Comparison of ENCODE assay signal across 20 cellular contexts in the genomic region with DNA sequence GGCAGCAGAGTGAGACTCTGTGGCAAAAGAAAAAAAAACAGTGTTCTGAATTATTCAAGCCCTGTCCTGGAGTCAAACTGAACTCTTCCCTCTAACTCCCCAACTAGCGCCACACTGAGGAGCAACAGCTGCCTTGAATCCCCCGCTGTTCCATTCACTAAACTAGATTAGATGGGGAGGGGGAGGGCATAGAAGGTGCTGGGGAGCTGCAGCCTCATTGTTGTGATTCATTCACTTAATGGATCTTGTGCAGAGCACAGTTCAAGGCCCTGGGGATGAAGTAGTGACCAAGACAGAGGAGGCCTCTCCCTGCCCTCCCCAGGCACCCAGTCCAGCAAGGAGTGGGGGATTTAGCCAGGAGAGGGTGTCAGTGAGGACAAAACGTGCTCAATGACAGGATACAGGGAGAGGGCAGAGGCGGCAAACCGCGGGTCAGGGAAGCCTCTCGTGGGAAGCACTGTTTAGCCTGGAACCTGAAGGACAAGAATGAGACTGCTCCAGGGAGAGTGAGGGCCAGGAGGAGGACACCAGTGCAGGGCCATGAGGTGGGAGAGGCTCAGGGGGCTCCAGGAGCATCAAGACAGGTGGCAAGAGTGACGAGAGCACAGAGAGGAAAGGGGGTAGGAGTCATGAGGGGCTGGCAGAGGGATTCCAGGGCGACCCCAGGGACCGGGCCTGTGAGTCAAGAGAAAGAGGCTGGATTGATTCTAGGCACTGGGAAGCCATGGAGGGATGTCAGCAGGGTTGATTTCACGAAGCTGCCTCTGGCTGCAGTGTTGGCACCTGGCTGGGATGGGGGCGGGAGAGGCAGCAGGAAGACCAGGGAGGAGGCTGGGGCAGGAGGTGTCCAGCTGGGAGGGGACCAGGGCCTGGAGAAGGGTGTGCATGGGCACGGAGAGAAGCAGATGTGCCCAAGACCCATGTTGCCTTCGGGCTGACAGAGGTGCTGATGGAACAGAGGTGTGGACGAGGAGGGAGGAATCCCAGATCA. TPM values are rescaled to one million over a fixed set of nuclear protein-coding genes. Genes with fewer than 3 reads are reported as not detected.
DNase-seq lines count a peak whose midpoint lies in the region; ATAC-seq and TF ChIP-seq lines count a peak whose summit lies in the region.
"Had no signal": no experiment of that assay in that cellular context is flagged by ENCODE, and none has a peak within 500 bp of the region (broad histone marks: within the 10 kb centered on the region; RNA-seq: fewer than 3 reads in every experiment).

No MANE protein-coding gene starts in this region.

- H2BK20ac ChIP-seq in IMR-90 (ENCODE audit: low read depth, low read length) = no peak overlapping the region; the same call in 1 of the 2 replicates

- no peak overlapping the region for H2BK15ac ChIP-seq in IMR-90 (ENCODE audit: low read depth, low read length)

- H4K8ac ChIP-seq in IMR-90 (ENCODE audit: low read depth in 2 of 2, low read length in 2 of 2) = no peak overlapping the region

- no peaks in the 10 kb centered on the region for H3K36me3 Mint-ChIP-seq in endodermal cell (ENCODE audit: low read depth)
- no peaks in the 10 kb centered on the region for H3K36me3 Mint-ChIP-seq in activated CD8-positive, alpha-beta T cell treated with anti-CD3 and anti-CD28 coated beads, Interleukin-2, amount 10 ng/mL, durations not matched to agents 7 days and 5 days (ENCODE audit: low read depth)

- no peak overlapping the region for H3K4me3 Mint-ChIP-seq in endodermal cell
- no peak overlapping the region for H3K4me3 Mint-ChIP-seq in activated CD8-positive, alpha-beta T cell treated with anti-CD3 and anti-CD28 coated beads, Interleukin-2, amount 10 ng/mL, durations not matched to agents 7 days and 5 days
- H3K4me3 Mint-ChIP-seq: activated CD4-positive, alpha-beta T cell treated with anti-CD3 and anti-CD28 coated beads, Interleukin-2, amount 10 ng/mL, durations not matched to agents 7 days and 5 days; activated T-cell treated with anti-CD3 and anti-CD28 coated beads, Interleukin-2, amount 50 U/mL, for 72 hours; HFFc6; stimulated activated naive CD8-positive, alpha-beta T cell treated with anti-CD3 and anti-CD28 coated beads, Interleukin-15, Interleukin-2, amounts not matched to agents 100 ng/mL and 50 ng/mL, for 24 hours had no signal

- no peak for TF ChIP-seq POLR2A in IMR-90 (IDR thresholded peaks at IDR 0.05; ENCODE audit: low read depth, low read length)

- DNase-seq in D341Med (ENCODE audit: low spot score) (peak; percentile 18), IMR-90 (no peak), endodermal cell (peak; percentile 62), osteoblast (ENCODE audit: insufficient read length, low spot score, missing footprints) (peak; percentile 62), cerebellar nuclear complex (lab: John Stamatoyannopoulos, UW) (no peak), NOMO-1 treated with dmso at 0.1 percent for 144 hours (lab: John Stamatoyannopoulos, UW; ENCODE audit: unreplicated experiment) (no peak)
- DNase-seq in activated CD8-positive, alpha-beta T cell treated with anti-CD3 and anti-CD28 coated beads, Interleukin-2, amount 10 ng/mL, durations not matched to agents 7 days and 5 days = no peak
- DNase-seq: activated CD4-positive, alpha-beta T cell treated with anti-CD3 and anti-CD28 coated beads, Interleukin-2, amount 10 ng/mL, durations not matched to agents 7 days and 5 days; activated T-cell treated with anti-CD3 and anti-CD28 coated beads, Interleukin-2, amount 50 U/mL, for 72 hours; Calu3; HFFc6; SHP77 treated with DMSO at 0.1 percent for 48 hours; T1000 had no signal

- H3K27me3 Mint-ChIP-seq in endodermal cell (ENCODE audit: insufficient read depth) = peaks cover 2% of the 10 kb centered on the region
- no peaks in the 10 kb centered on the region for H3K27me3 Mint-ChIP-seq in activated CD8-positive, alpha-beta T cell treated with anti-CD3 and anti-CD28 coated beads, Interleukin-2, amount 10 ng/mL, durations not matched to agents 7 days and 5 days (ENCODE audit: low read depth)
- H3K27me3 Mint-ChIP-seq: stimulated activated naive CD8-positive, alpha-beta T cell treated with anti-CD3 and anti-CD28 coated beads, Interleukin-15, Interleukin-2, amounts not matched to agents 100 ng/mL and 50 ng/mL, for 24 hours had no signal

- H4K20me1 ChIP-seq in IMR-90 (ENCODE audit: insufficient read depth, low read length) (no peaks in the 10 kb centered on the region), osteoblast (ENCODE audit: insufficient read depth, low read length) (no peaks in the 10 kb centered on the region)

- H4K91ac ChIP-seq in IMR-90 (ENCODE audit: insufficient read depth, low read depth, low read length) = no peak overlapping the region

- no peaks in the 10 kb centered on the region for H3K79me1 ChIP-seq in IMR-90 (ENCODE audit: low read depth in 1 of 2, low read length in 2 of 2)

- H3K4me3 ChIP-seq in IMR-90 (ENCODE audit: insufficient read depth, low read depth, low read length) = no peak overlapping the region
- H3K4me3 ChIP-seq in endodermal cell (ENCODE audit: low read length) = no peak overlapping the region
- H3K4me3 ChIP-seq in osteoblast (ENCODE audit: insufficient read depth, low read length) = no peak overlapping the region

- peak overlapping the region; percentile 54; the same call in 1 of the 2 replicates for H3K18ac ChIP-seq in IMR-90 (ENCODE audit: low read depth, low read length)

- no peak overlapping the region for H3K4me2 ChIP-seq in IMR-90 (ENCODE audit: low read depth, low read length)
- H3K4me2 ChIP-seq in osteoblast (ENCODE audit: insufficient read depth, low read length) = no peak overlapping the region

- no peaks in the 10 kb centered on the region for H3K79me2 ChIP-seq in osteoblast (ENCODE audit: insufficient read depth, low read length)

- H2AK9ac ChIP-seq in IMR-90 (replicated peaks; ENCODE audit: low read depth, low read length, poor library complexity) = peak overlapping the region; percentile 33

- peak overlapping the region; percentile 36; the same call in 1 of the 2 replicates for H2BK120ac ChIP-seq in IMR-90 (ENCODE audit: low read depth, low read length)

- H3K36me3 ChIP-seq in IMR-90 (ENCODE audit: control insufficient read depth, insufficient read depth, low read length) = no peaks in the 10 kb centered on the region
- no peaks in the 10 kb centered on the region for H3K36me3 ChIP-seq in endodermal cell (ENCODE audit: control insufficient read depth, insufficient read depth, low read length)
- no peaks in the 10 kb centered on the region for H3K36me3 ChIP-seq in osteoblast (ENCODE audit: insufficient read depth, low read length)

- H3K4ac ChIP-seq in IMR-90 (ENCODE audit: low read depth, low read length) = peak overlapping the region; percentile 27

- 75% methylated on average over 10 of the region's 15 CpGs; no CpG with 5 or more reads in 1 of the 2 experiments for WGBS in IMR-90 (ENCODE audit: extremely low coverage in 2 of 2, insufficient read length in 1 of 2), 2 experiments
- WGBS in endodermal cell (ENCODE audit: insufficient coverage in 1 of 2, insufficient read length in 1 of 2), 2 experiments = 76 to 80% methylated on average over 11 to 15 of the region's 15 CpGs

- H3K4me1 Mint-ChIP-seq in endodermal cell = peaks cover 39% of the 10 kb centered on the region
- H3K4me1 Mint-ChIP-seq in activated CD8-positive, alpha-beta T cell treated with anti-CD3 and anti-CD28 coated beads, Interleukin-2, amount 10 ng/mL, durations not matched to agents 7 days and 5 days (ENCODE audit: low read depth) = peaks cover 4% of the 10 kb centered on the region

- H3K9me3 Mint-ChIP-seq in endodermal cell = no peaks in the 10 kb centered on the region
- no peaks in the 10 kb centered on the region for H3K9me3 Mint-ChIP-seq in activated CD8-positive, alpha-beta T cell treated with anti-CD3 and anti-CD28 coated beads, Interleukin-2, amount 10 ng/mL, durations not matched to agents 7 days and 5 days (ENCODE audit: insufficient read depth)
- H3K9me3 Mint-ChIP-seq: activated CD4-positive, alpha-beta T cell treated with anti-CD3 and anti-CD28 coated beads, Interleukin-2, amount 10 ng/mL, durations not matched to agents 7 days and 5 days; activated T-cell treated with anti-CD3 and anti-CD28 coated beads, Interleukin-2, amount 50 U/mL, for 72 hours; HFFc6; stimulated activated naive CD8-positive, alpha-beta T cell treated with anti-CD3 and anti-CD28 coated beads, Interleukin-15, Interleukin-2, amounts not matched to agents 100 ng/mL and 50 ng/mL, for 24 hours had no signal

- no TSS peak for BruUV-seq in IMR-90 (replicated peaks; lab: Mats Ljungman, UMichigan)

- H3K9me3 ChIP-seq in IMR-90 (ENCODE audit: control insufficient read depth, insufficient read depth, low read length) (no peaks in the 10 kb centered on the region), endodermal cell (ENCODE audit: control insufficient read depth, low read length) (no peaks in the 10 kb centered on the region), osteoblast (ENCODE audit: low read depth, low read length) (no peaks in the 10 kb centered on the region)

- no peak for ATAC-seq in IMR-90 (ENCODE audit: low read depth)
- ATAC-seq in HG03097 (IDR thresholded peaks at IDR 0.05; ENCODE audit: low FRiP score, unreplicated experiment) = no peak
- ATAC-seq in activated CD8-positive, alpha-beta T cell treated with anti-CD3 and anti-CD28 coated beads, Interleukin-2, amount 10 ng/mL, durations not matched to agents 7 days and 5 days = no peak
- ATAC-seq: activated T-cell treated with anti-CD3 and anti-CD28 coated beads, Interleukin-2, amount 50 U/mL, for 72 hours had no signal

- no peak overlapping the region for H3K23ac ChIP-seq in IMR-90 (ENCODE audit: low read depth, low read length)

- dilution Hi-C loops in IMR-90 (cut with HindIII; ENCODE audit: low sequenced_read_pairs, unreplicated experiment) = no loop called here

- H3K14ac ChIP-seq in IMR-90 (replicated peaks; ENCODE audit: low read depth, low read length) = no peak overlapping the region

- H4K5ac ChIP-seq in IMR-90 (ENCODE audit: low read depth, low read length) = peak overlapping the region; percentile 31; the same call in 1 of the 2 replicates

- H2AFZ ChIP-seq in IMR-90 (replicated peaks; ENCODE audit: low read length, poor library complexity) (no peak overlapping the region), osteoblast (ENCODE audit: low read length) (no peak overlapping the region)

- no peak overlapping the region for H3K56ac ChIP-seq in IMR-90 (ENCODE audit: extremely low read depth, insufficient read depth, low read length)

- no peak for TF ChIP-seq CTCF in IMR-90 (conservative IDR thresholded peaks at IDR 0.05; ENCODE audit: low read depth, low read length)
- no peak for TF ChIP-seq CTCF in endodermal cell (conservative IDR thresholded peaks at IDR 0.05)
- TF ChIP-seq CTCF in osteoblast (IDR thresholded peaks at IDR 0.05; ENCODE audit: extremely low read depth, low read depth, low read length) = no peak

- H2AK5ac ChIP-seq in IMR-90 (ENCODE audit: low read depth, low read length) = peak overlapping the region; percentile 5; the same call in 1 of the 2 replicates

- intact Hi-C loops in IMR-90 (cut with micrococcal nuclease) = no loop called here

- H3K9me1 ChIP-seq in IMR-90 (ENCODE audit: insufficient read depth, low read length) = no peaks in the 10 kb centered on the region; the same call in 1 of the 2 replicates

- POLR2A ChIA-PET in IMR-90 (lab: Charles Lee; ENCODE audit: unreplicated experiment) = no interaction called here
- POLR2A ChIA-PET in activated CD8-positive, alpha-beta T cell treated with anti-CD3 and anti-CD28 coated beads, Interleukin-2, amount 10 ng/mL, durations not matched to agents 7 days and 5 days (lab: Charles Lee) = no interaction called here

- H3K27ac Mint-ChIP-seq in endodermal cell = no peak overlapping the region
- H3K27ac Mint-ChIP-seq in activated CD8-positive, alpha-beta T cell treated with anti-CD3 and anti-CD28 coated beads, Interleukin-2, amount 10 ng/mL, durations not matched to agents 7 days and 5 days = no peak overlapping the region
- H3K27ac Mint-ChIP-seq: activated CD4-positive, alpha-beta T cell treated with anti-CD3 and anti-CD28 coated beads, Interleukin-2, amount 10 ng/mL, durations not matched to agents 7 days and 5 days; activated T-cell treated with anti-CD3 and anti-CD28 coated beads, Interleukin-2, amount 50 U/mL, for 72 hours; HFFc6; stimulated activated naive CD8-positive, alpha-beta T cell treated with anti-CD3 and anti-CD28 coated beads, Interleukin-15, Interleukin-2, amounts not matched to agents 100 ng/mL and 50 ng/mL, for 24 hours had no signal

- H3K27ac ChIP-seq in IMR-90 (ENCODE audit: insufficient read depth, low read length) = peak overlapping the region; percentile 19; the same call in 1 of the 2 replicates
- H3K27ac ChIP-seq in endodermal cell (ENCODE audit: low read depth, low read length) = no peak overlapping the region
- no peak overlapping the region for H3K27ac ChIP-seq in osteoblast (ENCODE audit: low read depth, low read length)

- H3K4me1 ChIP-seq in IMR-90 (ENCODE audit: control insufficient read depth, insufficient read depth, low read length) = peaks cover 27% of the 10 kb centered on the region
- H3K4me1 ChIP-seq in endodermal cell (ENCODE audit: control insufficient read depth, insufficient read depth, low read length) = peaks cover 9% of the 10 kb centered on the region
- peaks cover 7% of the 10 kb centered on the region for H3K4me1 ChIP-seq in osteoblast (ENCODE audit: insufficient read depth, low read length)

- H3K9ac ChIP-seq in IMR-90 (ENCODE audit: low read depth, low read length) (no peak overlapping the region), endodermal cell (ENCODE audit: extremely low read depth, low read length, poor library complexity, severe bottlenecking) (no peak overlapping the region)

- CTCF ChIA-PET in IMR-90 (lab: Yijun Ruan, JAX) = interaction anchor here (0.6 to 2.4 kb wide), 3 partner anchors 173 to 200 kb away, joined by 3 to 14 read pairs (median 5); no protein-coding TSS in a partner anchor
- CTCF ChIA-PET in activated CD8-positive, alpha-beta T cell treated with anti-CD3 and anti-CD28 coated beads, Interleukin-2, amount 10 ng/mL, durations not matched to agents 7 days and 5 days (lab: Charles Lee) = interaction anchor here (0.9 to 1.2 kb wide), 3 partner anchors 13 to 184 kb away, joined by 3 read pairs; no protein-coding TSS in a partner anchor

- H2BK5ac ChIP-seq in IMR-90 (ENCODE audit: low read depth, low read length, poor library complexity, severe bottlenecking) = no peak overlapping the region

- in situ Hi-C loops in IMR-90 (cut with MboI; ENCODE audit: low sequenced_read_pairs) = no loop called here

- H3K27me3 ChIP-seq in IMR-90 (ENCODE audit: control insufficient read depth, insufficient read depth, low read length) (peaks cover 3% of the 10 kb centered on the region; the same call in 1 of the 2 replicates), endodermal cell (ENCODE audit: control insufficient read depth, insufficient read depth, low read length, poor library complexity, severe bottlenecking) (no peaks in the 10 kb centered on the region), osteoblast (ENCODE audit: insufficient read depth, low read length) (peaks cover 6% of the 10 kb centered on the region)

- no peak for TF ChIP-seq RAD21 in IMR-90 (IDR thresholded peaks at IDR 0.05; ENCODE audit: low read length)

RNA-seq across cellular contexts. Expression of a gene that starts 31.4 kb away (rescaled TPM):
- total RNA-seq in IMR-90 (2012; rRNA removed) = 1.4 and 2.2 TPM in 2 replicates
- 4.6 and 4.8 TPM in 2 replicates for polyA plus RNA-seq in IMR-90 (2012; rRNA removed)
- 0.56 and 1.5 TPM in 2 replicates for polyA plus RNA-seq in IMR-90 (2012; cell fraction: cytosol; rRNA removed)
- 25.7 and 43.0 TPM in 2 replicates for polyA plus RNA-seq in IMR-90 (2012; cell fraction: nucleus; rRNA removed; ENCODE audit: low replicate concordance)
- total RNA-seq in endodermal cell = 10 to 100 TPM in 1 of 2 donors, 1 to 10 TPM in 1; 8.9 to 20.8 TPM
- polyA plus RNA-seq in endodermal cell (2013, experiment 1 of 2) = 2.4 TPM
- 1.6 TPM for polyA plus RNA-seq in endodermal cell (2013, experiment 2 of 2)
- 1.1 and 1.8 TPM in 2 replicates for total RNA-seq in osteoblast
- total RNA-seq in activated CD8-positive, alpha-beta T cell treated with anti-CD3 and anti-CD28 coated beads, Interleukin-2, amount 10 ng/mL, durations not matched to agents 7 days and 5 days = 1 to 10 TPM; 1.3 to 1.4 TPM

RNA-seq across cellular contexts. Expression of a gene that starts 39.1 kb away (rescaled TPM):
- total RNA-seq in IMR-90 (2012; rRNA removed) (not detected in 2 replicates), endodermal cell (1 to 10 TPM; 1.0 to 1.1 TPM), osteoblast (under 0.01 TPM in 2 replicates)
- polyA plus RNA-seq in IMR-90 (2012; rRNA removed) = 0.10 and 0.12 TPM in 2 replicates
- 0.11 TPM in 1 of 2 replicates, not detected in the other for polyA plus RNA-seq in IMR-90 (2012; cell fraction: cytosol; rRNA removed)
- polyA plus RNA-seq in IMR-90 (2012; cell fraction: nucleus; rRNA removed; ENCODE audit: low replicate concordance) = 0.08 TPM in 2 replicates
- polyA plus RNA-seq in endodermal cell (2013, experiment 1 of 2) = 0.21 TPM
- 0.21 TPM for polyA plus RNA-seq in endodermal cell (2013, experiment 2 of 2)
- under 1 TPM in 1 of 2 experiments, not detected in 1; 0.34 TPM for total RNA-seq in activated CD8-positive, alpha-beta T cell treated with anti-CD3 and anti-CD28 coated beads, Interleukin-2, amount 10 ng/mL, durations not matched to agents 7 days and 5 days
- total RNA-seq: glomerular endothelial cell, HFFc6 had no signal

RNA-seq across cellular contexts. Expression of a gene that starts 49.7 kb away (rescaled TPM):
- total RNA-seq in IMR-90 (2012; rRNA removed) = not detected in 2 replicates
- polyA plus RNA-seq in IMR-90 (2012; rRNA removed) = not detected in 2 replicates
- polyA plus RNA-seq in IMR-90 (2012; cell fraction: cytosol; rRNA removed) = not detected in 2 replicates
- not detected in 2 replicates for polyA plus RNA-seq in IMR-90 (2012; cell fraction: nucleus; rRNA removed; ENCODE audit: low replicate concordance)
- total RNA-seq in endodermal cell = not detected
- polyA plus RNA-seq in endodermal cell (2013, experiment 1 of 2) = not detected
- polyA plus RNA-seq in endodermal cell (2013, experiment 2 of 2) = not detected
- under 0.01 and 0.36 TPM in 2 replicates for total RNA-seq in osteoblast
- total RNA-seq in activated CD8-positive, alpha-beta T cell treated with anti-CD3 and anti-CD28 coated beads, Interleukin-2, amount 10 ng/mL, durations not matched to agents 7 days and 5 days = not detected
- total RNA-seq: activated CD4-positive, alpha-beta T cell treated with anti-CD3 and anti-CD28 coated beads, Interleukin-2, amount 10 ng/mL, durations not matched to agents 7 days and 5 days; activated T-cell treated with anti-CD3 and anti-CD28 coated beads, Interleukin-2, amount 50 U/mL, for 72 hours; Calu3; cardiac septum; glomerular endothelial cell; HFFc6; mucosa of gallbladder had no signal
- polyA plus RNA-seq: keratinocyte had no signal

RNA-seq across cellular contexts. Expression of a gene that starts 55.6 kb away (rescaled TPM):
- total RNA-seq in IMR-90 (2012; rRNA removed) (not detected in 2 replicates), endodermal cell (1 to 10 TPM; 1.2 to 4.4 TPM), osteoblast (not detected in 2 replicates)
- not detected in 2 replicates for polyA plus RNA-seq in IMR-90 (2012; rRNA removed)
- polyA plus RNA-seq in IMR-90 (2012; cell fraction: cytosol; rRNA removed) = not detected in 2 replicates
- polyA plus RNA-seq in IMR-90 (2012; cell fraction: nucleus; rRNA removed; ENCODE audit: low replicate concordance) = 0.09 TPM in 1 of 2 replicates, not detected in the other
- 0.43 TPM for polyA plus RNA-seq in endodermal cell (2013, experiment 1 of 2)
- 0.62 TPM for polyA plus RNA-seq in endodermal cell (2013, experiment 2 of 2)
- not detected for total RNA-seq in activated CD8-positive, alpha-beta T cell treated with anti-CD3 and anti-CD28 coated beads, Interleukin-2, amount 10 ng/mL, durations not matched to agents 7 days and 5 days
- total RNA-seq: activated CD4-positive, alpha-beta T cell treated with anti-CD3 and anti-CD28 coated beads, Interleukin-2, amount 10 ng/mL, durations not matched to agents 7 days and 5 days; Calu3; glomerular endothelial cell; HFFc6; posterior vena cava had no signal
- polyA plus RNA-seq: keratinocyte had no signal

Comparison
In these comparisons a context has a peak if more than half of its experiments do, and no peak if none do; other contexts are left out.
1. DNase-seq: peak in D341Med (single experiment), endodermal cell (single experiment) and osteoblast (single experiment); none in IMR-90 (single experiment), activated CD8-positive, alpha-beta T cell treated with anti-CD3 and anti-CD28 coated beads, Interleukin-2, amount 10 ng/mL, durations not matched to agents 7 days and 5 days (single experiment), cerebellar nuclear complex (0 of 2) and NOMO-1 treated with dmso at 0.1 percent for 144 hours (single experiment).